8 cellular contexts compared by ENCODE assay signal in the genomic region with DNA sequence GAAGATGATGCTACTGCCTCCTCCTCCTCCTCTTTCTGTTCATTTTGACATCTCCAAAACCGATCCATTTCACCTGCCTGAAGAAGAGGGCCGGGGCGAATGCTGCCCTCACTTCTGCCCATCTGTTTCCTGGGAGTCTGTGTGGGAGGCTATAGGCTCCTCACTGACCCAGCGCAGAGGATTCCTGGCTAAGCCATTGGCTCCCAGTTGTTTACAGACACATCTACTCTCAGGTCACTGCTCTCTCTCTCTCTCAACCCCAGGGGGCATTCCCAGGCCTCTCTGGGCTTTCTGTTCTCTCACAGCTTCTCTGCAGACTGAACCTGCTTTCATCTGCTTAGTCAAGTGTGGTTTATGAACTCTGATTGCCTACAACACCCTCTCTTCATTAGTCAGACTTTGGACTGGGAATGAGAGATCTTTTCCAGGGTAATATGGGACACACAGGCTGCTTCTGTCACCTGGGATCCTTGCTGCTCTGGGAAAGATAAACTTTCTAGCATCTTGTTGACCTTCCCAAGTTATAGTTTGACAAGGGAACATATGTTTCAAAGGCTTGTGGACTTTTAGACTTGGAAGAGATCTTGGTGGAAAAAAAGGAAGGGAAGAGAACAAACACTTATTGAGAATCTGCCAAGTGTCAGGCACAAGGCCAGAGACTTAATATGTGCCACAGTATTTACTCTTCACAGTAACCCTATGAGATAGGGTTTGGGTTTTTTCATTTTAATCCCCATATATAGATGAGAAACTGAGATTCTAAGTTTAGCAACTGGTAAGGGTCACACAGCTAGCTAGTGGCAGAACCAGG. TPM values are rescaled to one million over a fixed set of nuclear protein-coding genes. Genes with fewer than 3 reads are reported as not detected.
A peak's percentile ranks its signal among the peaks of the same experiment; 100 is the strongest.
DNase-seq lines count a peak whose midpoint lies in the region; ATAC-seq and TF ChIP-seq lines count a peak whose summit lies in the region.

No MANE protein-coding gene starts in this region.

- TF ChIP-seq POLR2A in lower leg skin (IDR thresholded peaks at IDR 0.05): no peak

- no TSS peak for BruUV-seq in Calu3 (replicated peaks; lab: Mats Ljungman, UMichigan)

- H3K27ac Mint-ChIP-seq in Calu3 (ENCODE audit: unreplicated experiment) (no peak overlapping the region), nephron (peak overlapping the region; percentile 57 to 87 (median 58))
- H3K27ac Mint-ChIP-seq in T-helper 1 cell treated with Interleukin-12 subunit alpha and Interleukin-12 subunit beta and Interleukin-4 antibody, amounts not matched to agents 30 μg/mL and 1 μg/mL, for 36 hours: peak overlapping the region; percentile 90

- no peak for TF ChIP-seq CTCF in Calu3 (IDR thresholded peaks at IDR 0.05; ENCODE audit: unreplicated experiment)
- TF ChIP-seq CTCF in choroid plexus epithelial cell (conservative IDR thresholded peaks at IDR 0.05; ENCODE audit: low read depth, low read length): peak; percentile 34
- TF ChIP-seq CTCF in nephron (IDR thresholded peaks at IDR 0.05; ENCODE audit: unreplicated experiment in 3 of 3): no peak
- no peak for TF ChIP-seq CTCF in lower leg skin (IDR thresholded peaks at IDR 0.05)

- H3K4me3 Mint-ChIP-seq in Calu3 (ENCODE audit: low read depth, unreplicated experiment) (no peak overlapping the region), nephron (peak overlapping the region in 1 of 3 experiments; percentile 38)
- H3K4me3 Mint-ChIP-seq in T-helper 1 cell treated with Interleukin-12 subunit alpha and Interleukin-12 subunit beta and Interleukin-4 antibody, amounts not matched to agents 30 μg/mL and 1 μg/mL, for 36 hours: peak overlapping the region; percentile 35

- peaks cover 34% of the 10 kb centered on the region for H3K4me1 Mint-ChIP-seq in Calu3 (ENCODE audit: low read depth, unreplicated experiment)
- peaks cover 42% of the 10 kb centered on the region for H3K4me1 Mint-ChIP-seq in T-helper 1 cell treated with Interleukin-12 subunit alpha and Interleukin-12 subunit beta and Interleukin-4 antibody, amounts not matched to agents 30 μg/mL and 1 μg/mL, for 36 hours (ENCODE audit: low read depth)
- H3K4me1 Mint-ChIP-seq in nephron: peaks cover 26% of the 10 kb centered on the region

- H3K36me3 Mint-ChIP-seq in Calu3 (ENCODE audit: insufficient read depth, unreplicated experiment): peaks cover 7% of the 10 kb centered on the region
- H3K36me3 Mint-ChIP-seq in T-helper 1 cell treated with Interleukin-12 subunit alpha and Interleukin-12 subunit beta and Interleukin-4 antibody, amounts not matched to agents 30 μg/mL and 1 μg/mL, for 36 hours (ENCODE audit: low read depth): no peaks in the 10 kb centered on the region
- H3K36me3 Mint-ChIP-seq in nephron (ENCODE audit: low read depth): no peaks in the 10 kb centered on the region

- intact Hi-C loops in Calu3 (cut with micrococcal nuclease; ENCODE audit: unreplicated experiment): no loop called here
- intact Hi-C loops in lower leg skin (cut with DNase I; ENCODE audit: low total_unique reads): no loop called here

- H3K4me3 ChIP-seq in choroid plexus epithelial cell (ENCODE audit: low read depth, low read length): no peak overlapping the region
- H3K4me3 ChIP-seq in lower leg skin (ENCODE audit: low read depth, poor library complexity, severe bottlenecking): no peak overlapping the region

- WGBS in lower leg skin, 2 donors: 63 to 67% methylated on average over 4 of the region's 4 CpGs

- peak; percentile 52 for ATAC-seq in GM19455 (IDR thresholded peaks at IDR 0.05; ENCODE audit: unreplicated experiment)
- peak; percentile 43 for ATAC-seq in HG03442 (IDR thresholded peaks at IDR 0.05; ENCODE audit: unreplicated experiment)

- peak; percentile 32 for DNase-seq in Calu3
- peak; percentile 94 for DNase-seq in choroid plexus epithelial cell (ENCODE audit: low read depth)
- no peak for DNase-seq in lower leg skin (ENCODE audit: low spot score in 2 of 2)
- DNase-seq in NK-92 (lab: John Stamatoyannopoulos, UW; ENCODE audit: unreplicated experiment): no peak

- H3K27me3 Mint-ChIP-seq in Calu3 (ENCODE audit: unreplicated experiment) (no peaks in the 10 kb centered on the region), nephron (ENCODE audit: low read depth) (peaks cover 15% of the 10 kb centered on the region)
- H3K27me3 Mint-ChIP-seq in T-helper 1 cell treated with Interleukin-12 subunit alpha and Interleukin-12 subunit beta and Interleukin-4 antibody, amounts not matched to agents 30 μg/mL and 1 μg/mL, for 36 hours (ENCODE audit: low read depth): peaks cover 5% of the 10 kb centered on the region

- CTCF ChIA-PET in Calu3 (lab: Charles Lee): interaction anchor here (1.0 to 2.0 kb wide), 2 partner anchors 79 to 126 kb away, joined by 4 to 5 read pairs; no protein-coding TSS in a partner anchor

- H3K9me3 Mint-ChIP-seq in Calu3 (ENCODE audit: low read depth, unreplicated experiment) (no peaks in the 10 kb centered on the region), nephron (peaks cover 3% of the 10 kb centered on the region)
- H3K9me3 Mint-ChIP-seq in T-helper 1 cell treated with Interleukin-12 subunit alpha and Interleukin-12 subunit beta and Interleukin-4 antibody, amounts not matched to agents 30 μg/mL and 1 μg/mL, for 36 hours: no peaks in the 10 kb centered on the region

RNA-seq across cellular contexts. Expression of gene USP3, which starts 30.2 kb away (rescaled TPM):
- 70.7 and 80.8 TPM in 2 replicates for total RNA-seq in Calu3 (2022)
- 10 to 100 TPM; 43.9 to 66.5 (median 55.0) TPM for total RNA-seq in lower leg skin

Comparison
In these comparisons a context has a peak if more than half of its experiments do, and no peak if none do; other contexts are left out.
1. DNase-seq: peak in Calu3 (single experiment) and choroid plexus epithelial cell (single experiment); none in lower leg skin (0 of 2) and NK-92 (single experiment).